In genomic region chr9:102273952-102274351, GRCh38 we compare ENCODE assay signal across 17 cellular contexts.
"Had no signal": no experiment of that assay in that cellular context is flagged by ENCODE, and none has a peak within 500 bp of the region (broad histone marks: within the 10 kb centered on the region; RNA-seq: fewer than 3 reads in every experiment).

No MANE protein-coding gene starts in this region.

- ATAC-seq: heart left ventricle; stimulated activated naive CD8-positive, alpha-beta T cell treated with anti-CD3 and anti-CD28 coated beads, Interleukin-15, amount 100 ng/mL, for 72 hours; T-cell had no signal

- H3K36me3 Mint-ChIP-seq: activated naive CD4-positive, alpha-beta T cell treated with anti-CD3 and anti-CD28 coated beads, Interleukin-2, amount 50 U/mL, for 24 hours; brain; T-cell had no signal

- H3K27ac Mint-ChIP-seq: activated CD4-positive, alpha-beta T cell treated with anti-CD3 and anti-CD28 coated beads, Interleukin-2, amount 10 ng/mL, durations not matched to agents 24 days and 14 days; activated naive CD4-positive, alpha-beta T cell treated with anti-CD3 and anti-CD28 coated beads, Interleukin-2, amount 50 U/mL, for 24 hours; brain; endodermal cell; stimulated activated naive CD8-positive, alpha-beta T cell treated with anti-CD3 and anti-CD28 coated beads, Interleukin-15, amount 100 ng/mL, for 72 hours; T-cell had no signal

- H3K27me3 ChIP-seq: heart left ventricle, ovary had no signal

- H3K4me1 ChIP-seq: heart left ventricle had no signal

- H3K4me3 ChIP-seq: heart left ventricle, ovary, thoracic aorta had no signal

- H3K9me3 Mint-ChIP-seq: activated CD4-positive, alpha-beta T cell treated with anti-CD3 and anti-CD28 coated beads, Interleukin-2, amount 10 ng/mL, durations not matched to agents 24 days and 14 days had no signal

- H3K27ac ChIP-seq: heart left ventricle, ovary, thoracic aorta had no signal

- DNase-seq: activated CD4-positive, alpha-beta T cell treated with anti-CD3 and anti-CD28 coated beads, Interleukin-2, amount 10 ng/mL, durations not matched to agents 24 days and 14 days; activated T-cell treated with anti-CD3 and anti-CD28 coated beads for 4 hours; dermis blood vessel endothelial cell; endodermal cell; foreskin fibroblast; heart left ventricle; islet precursor cell; ovary; stimulated activated CD4-positive, alpha-beta T cell treated with anti-CD3 and anti-CD28 coated beads, Interleukin-15, amount 100 ng/mL, for 24 hours; stimulated activated CD4-positive, alpha-beta T cell treated with anti-CD3 and anti-CD28 coated beads, Interleukin-4, amount 100 ng/mL, for 24 hours; stimulated activated naive CD8-positive, alpha-beta T cell treated with anti-CD3 and anti-CD28 coated beads, Interleukin-15, amount 100 ng/mL, for 72 hours; T-cell; T1000 had no signal

- H3K9me3 ChIP-seq: ovary, thoracic aorta had no signal

- H3K27me3 Mint-ChIP-seq: activated CD4-positive, alpha-beta T cell treated with anti-CD3 and anti-CD28 coated beads, Interleukin-2, amount 10 ng/mL, durations not matched to agents 24 days and 14 days; activated naive CD4-positive, alpha-beta T cell treated with anti-CD3 and anti-CD28 coated beads, Interleukin-2, amount 50 U/mL, for 24 hours; brain; stimulated activated naive CD8-positive, alpha-beta T cell treated with anti-CD3 and anti-CD28 coated beads, Interleukin-15, amount 100 ng/mL, for 72 hours; T-cell had no signal

- H3K4me1 Mint-ChIP-seq: activated CD4-positive, alpha-beta T cell treated with anti-CD3 and anti-CD28 coated beads, Interleukin-2, amount 10 ng/mL, durations not matched to agents 24 days and 14 days; activated naive CD4-positive, alpha-beta T cell treated with anti-CD3 and anti-CD28 coated beads, Interleukin-2, amount 50 U/mL, for 24 hours; brain; endodermal cell; neural crest cell; stimulated activated naive CD8-positive, alpha-beta T cell treated with anti-CD3 and anti-CD28 coated beads, Interleukin-15, amount 100 ng/mL, for 72 hours; T-cell had no signal

- H3K36me3 ChIP-seq: heart left ventricle, ovary, thoracic aorta had no signal

- H3K4me3 Mint-ChIP-seq: activated CD4-positive, alpha-beta T cell treated with anti-CD3 and anti-CD28 coated beads, Interleukin-2, amount 10 ng/mL, durations not matched to agents 24 days and 14 days; activated naive CD4-positive, alpha-beta T cell treated with anti-CD3 and anti-CD28 coated beads, Interleukin-2, amount 50 U/mL, for 24 hours; brain; endodermal cell; neural crest cell; stimulated activated naive CD8-positive, alpha-beta T cell treated with anti-CD3 and anti-CD28 coated beads, Interleukin-15, amount 100 ng/mL, for 72 hours; T-cell had no signal
